1 cellular context compared by ENCODE assay signal in the genomic region with DNA sequence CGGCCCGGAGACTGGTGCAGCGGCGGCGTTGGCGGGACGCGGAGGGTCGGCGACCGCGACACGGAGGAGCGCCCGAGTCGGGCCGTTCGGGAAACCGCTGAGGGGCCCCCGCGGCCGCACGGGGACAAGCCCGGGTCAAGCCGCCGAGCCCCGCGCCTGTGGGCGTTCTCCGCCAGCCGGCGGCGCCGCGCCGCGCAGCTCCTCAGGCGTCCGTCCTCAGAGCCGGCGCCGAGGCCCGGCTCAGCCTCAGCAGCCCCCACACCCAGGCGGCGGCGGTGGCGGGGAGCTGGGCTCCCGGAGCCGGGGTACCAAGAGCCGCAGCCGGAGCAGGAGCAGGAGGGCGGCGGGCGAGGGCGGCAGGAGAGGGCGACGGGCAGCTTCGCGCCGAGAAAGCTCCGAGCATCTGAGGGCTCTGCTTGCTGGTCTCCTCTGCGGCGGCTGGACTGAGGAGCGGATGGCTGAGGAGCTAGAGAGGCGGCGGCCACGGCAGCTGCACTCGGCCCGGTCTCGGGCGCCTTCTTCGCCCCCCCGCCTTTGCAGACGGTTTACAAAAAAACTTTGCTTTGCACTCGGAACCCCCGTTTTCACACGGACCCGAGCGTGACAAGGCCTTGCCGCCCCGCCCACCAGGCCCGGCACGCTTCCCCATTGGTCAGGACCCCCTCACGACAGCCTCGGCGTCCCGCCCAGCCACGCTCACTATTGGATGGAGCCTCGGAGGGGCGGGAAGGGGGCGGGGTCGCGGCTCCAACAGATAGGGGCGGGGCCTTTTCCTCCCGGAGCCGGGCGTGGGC.
TF ChIP-seq lines count a peak whose summit lies in the region.

A gene with protein sequence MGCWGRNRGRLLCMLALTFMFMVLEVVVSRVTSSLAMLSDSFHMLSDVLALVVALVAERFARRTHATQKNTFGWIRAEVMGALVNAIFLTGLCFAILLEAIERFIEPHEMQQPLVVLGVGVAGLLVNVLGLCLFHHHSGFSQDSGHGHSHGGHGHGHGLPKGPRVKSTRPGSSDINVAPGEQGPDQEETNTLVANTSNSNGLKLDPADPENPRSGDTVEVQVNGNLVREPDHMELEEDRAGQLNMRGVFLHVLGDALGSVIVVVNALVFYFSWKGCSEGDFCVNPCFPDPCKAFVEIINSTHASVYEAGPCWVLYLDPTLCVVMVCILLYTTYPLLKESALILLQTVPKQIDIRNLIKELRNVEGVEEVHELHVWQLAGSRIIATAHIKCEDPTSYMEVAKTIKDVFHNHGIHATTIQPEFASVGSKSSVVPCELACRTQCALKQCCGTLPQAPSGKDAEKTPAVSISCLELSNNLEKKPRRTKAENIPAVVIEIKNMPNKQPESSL (minus strand): TSS at position 522 of the 794 bp plus-strand sequence. CDS start 549 bp downstream, outside the sequence.

TF ChIP-seq in HepG2, 621 proteins besides CTCF, POLR2A, EP300 and RAD21 (continued from another document and continues in another):
- TF ChIP-seq, protein P1, sequence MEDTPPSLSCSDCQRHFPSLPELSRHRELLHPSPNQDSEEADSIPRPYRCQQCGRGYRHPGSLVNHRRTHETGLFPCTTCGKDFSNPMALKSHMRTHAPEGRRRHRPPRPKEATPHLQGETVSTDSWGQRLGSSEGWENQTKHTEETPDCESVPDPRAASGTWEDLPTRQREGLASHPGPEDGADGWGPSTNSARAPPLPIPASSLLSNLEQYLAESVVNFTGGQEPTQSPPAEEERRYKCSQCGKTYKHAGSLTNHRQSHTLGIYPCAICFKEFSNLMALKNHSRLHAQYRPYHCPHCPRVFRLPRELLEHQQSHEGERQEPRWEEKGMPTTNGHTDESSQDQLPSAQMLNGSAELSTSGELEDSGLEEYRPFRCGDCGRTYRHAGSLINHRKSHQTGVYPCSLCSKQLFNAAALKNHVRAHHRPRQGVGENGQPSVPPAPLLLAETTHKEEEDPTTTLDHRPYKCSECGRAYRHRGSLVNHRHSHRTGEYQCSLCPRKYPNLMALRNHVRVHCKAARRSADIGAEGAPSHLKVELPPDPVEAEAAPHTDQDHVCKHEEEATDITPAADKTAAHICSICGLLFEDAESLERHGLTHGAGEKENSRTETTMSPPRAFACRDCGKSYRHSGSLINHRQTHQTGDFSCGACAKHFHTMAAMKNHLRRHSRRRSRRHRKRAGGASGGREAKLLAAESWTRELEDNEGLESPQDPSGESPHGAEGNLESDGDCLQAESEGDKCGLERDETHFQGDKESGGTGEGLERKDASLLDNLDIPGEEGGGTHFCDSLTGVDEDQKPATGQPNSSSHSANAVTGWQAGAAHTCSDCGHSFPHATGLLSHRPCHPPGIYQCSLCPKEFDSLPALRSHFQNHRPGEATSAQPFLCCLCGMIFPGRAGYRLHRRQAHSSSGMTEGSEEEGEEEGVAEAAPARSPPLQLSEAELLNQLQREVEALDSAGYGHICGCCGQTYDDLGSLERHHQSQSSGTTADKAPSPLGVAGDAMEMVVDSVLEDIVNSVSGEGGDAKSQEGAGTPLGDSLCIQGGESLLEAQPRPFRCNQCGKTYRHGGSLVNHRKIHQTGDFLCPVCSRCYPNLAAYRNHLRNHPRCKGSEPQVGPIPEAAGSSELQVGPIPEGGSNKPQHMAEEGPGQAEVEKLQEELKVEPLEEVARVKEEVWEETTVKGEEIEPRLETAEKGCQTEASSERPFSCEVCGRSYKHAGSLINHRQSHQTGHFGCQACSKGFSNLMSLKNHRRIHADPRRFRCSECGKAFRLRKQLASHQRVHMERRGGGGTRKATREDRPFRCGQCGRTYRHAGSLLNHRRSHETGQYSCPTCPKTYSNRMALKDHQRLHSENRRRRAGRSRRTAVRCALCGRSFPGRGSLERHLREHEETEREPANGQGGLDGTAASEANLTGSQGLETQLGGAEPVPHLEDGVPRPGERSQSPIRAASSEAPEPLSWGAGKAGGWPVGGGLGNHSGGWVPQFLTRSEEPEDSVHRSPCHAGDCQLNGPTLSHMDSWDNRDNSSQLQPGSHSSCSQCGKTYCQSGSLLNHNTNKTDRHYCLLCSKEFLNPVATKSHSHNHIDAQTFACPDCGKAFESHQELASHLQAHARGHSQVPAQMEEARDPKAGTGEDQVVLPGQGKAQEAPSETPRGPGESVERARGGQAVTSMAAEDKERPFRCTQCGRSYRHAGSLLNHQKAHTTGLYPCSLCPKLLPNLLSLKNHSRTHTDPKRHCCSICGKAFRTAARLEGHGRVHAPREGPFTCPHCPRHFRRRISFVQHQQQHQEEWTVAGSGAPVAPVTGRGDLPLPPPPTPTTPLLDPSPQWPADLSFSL (CRISPR knock-in tag; IDR thresholded peaks at IDR 0.05) = no peak
- TF ChIP-seq KLF16 (CRISPR knock-in tag; IDR thresholded peaks at IDR 0.05) (0 out of 4 replicates have a peak, but pooled peaks of 1 of the 2 experiments have one; percentile 35), ZNF660 (CRISPR knock-in tag; IDR thresholded peaks at IDR 0.05; ENCODE audit: borderline replicate concordance, low read depth) (no peak), HNF4A (CRISPR knock-in tag; IDR thresholded peaks at IDR 0.05) (no peak), CEBPB (IDR thresholded peaks at IDR 0.05; ENCODE audit: borderline replicate concordance, low read depth, low read length) (no peak), ELF4 (CRISPR knock-in tag; IDR thresholded peaks at IDR 0.05; ENCODE audit: borderline replicate concordance) (no peak), NCOA1 (CRISPR knock-in tag; IDR thresholded peaks at IDR 0.05) (no peak), SSRP1 (CRISPR knock-in tag; IDR thresholded peaks at IDR 0.05) (no peak), PITX1 (CRISPR knock-in tag; IDR thresholded peaks at IDR 0.05) (no peak), HNRNPLL (IDR thresholded peaks at IDR 0.05; ENCODE audit: low read depth, low read length, poor library complexity, severe bottlenecking) (no peak), PAX8 (CRISPR knock-in tag; IDR thresholded peaks at IDR 0.05; ENCODE audit: borderline replicate concordance) (0 out of 2 replicates have a peak, but pooled peaks have one; percentile 47), TOE1 (CRISPR knock-in tag; IDR thresholded peaks at IDR 0.05) (no peak), MTF2 (CRISPR knock-in tag; IDR thresholded peaks at IDR 0.05; ENCODE audit: borderline replicate concordance) (no peak), FOXM1 (CRISPR knock-in tag; IDR thresholded peaks at IDR 0.05) (0 out of 2 replicates have a peak, but pooled peaks have one; percentile 32), ZNF274 (CRISPR knock-in tag; IDR thresholded peaks at IDR 0.05) (no peak), ZNF558 (CRISPR knock-in tag; IDR thresholded peaks at IDR 0.05; ENCODE audit: borderline replicate concordance) (peak; percentile 34; the same call in 1 of the 2 replicates), BRD4 (CRISPR knock-in tag; IDR thresholded peaks at IDR 0.05) (0 out of 2 replicates have a peak, but pooled peaks have one; percentile 23), KAT7 (CRISPR knock-in tag; IDR thresholded peaks at IDR 0.05; ENCODE audit: borderline replicate concordance) (no peak), MAFG (CRISPR knock-in tag; IDR thresholded peaks at IDR 0.05) (no peak), ZNF343 (CRISPR knock-in tag; IDR thresholded peaks at IDR 0.05) (no peak; the same call in 1 of the 2 replicates), ZNF75D (CRISPR knock-in tag; IDR thresholded peaks at IDR 0.05; ENCODE audit: borderline replicate concordance) (no peak), ZNF20 (CRISPR knock-in tag; IDR thresholded peaks at IDR 0.05) (no peak), MYC (CRISPR knock-in tag; IDR thresholded peaks at IDR 0.05; ENCODE audit: borderline replicate concordance) (no peak)
- TF ChIP-seq, protein P2, sequence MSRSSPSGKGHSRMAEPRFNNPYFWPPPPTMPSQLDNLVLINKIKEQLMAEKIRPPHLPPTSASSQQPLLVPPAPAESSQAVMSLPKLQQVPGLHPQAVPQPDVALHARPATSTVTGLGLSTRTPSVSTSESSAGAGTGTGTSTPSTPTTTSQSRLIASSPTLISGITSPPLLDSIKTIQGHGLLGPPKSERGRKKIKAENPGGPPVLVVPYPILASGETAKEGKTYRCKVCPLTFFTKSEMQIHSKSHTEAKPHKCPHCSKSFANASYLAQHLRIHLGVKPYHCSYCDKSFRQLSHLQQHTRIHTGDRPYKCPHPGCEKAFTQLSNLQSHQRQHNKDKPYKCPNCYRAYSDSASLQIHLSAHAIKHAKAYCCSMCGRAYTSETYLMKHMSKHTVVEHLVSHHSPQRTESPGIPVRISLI (CRISPR knock-in tag; IDR thresholded peaks at IDR 0.05; ENCODE audit: borderline replicate concordance) = peak; percentile 94
- TF ChIP-seq, protein P3, sequence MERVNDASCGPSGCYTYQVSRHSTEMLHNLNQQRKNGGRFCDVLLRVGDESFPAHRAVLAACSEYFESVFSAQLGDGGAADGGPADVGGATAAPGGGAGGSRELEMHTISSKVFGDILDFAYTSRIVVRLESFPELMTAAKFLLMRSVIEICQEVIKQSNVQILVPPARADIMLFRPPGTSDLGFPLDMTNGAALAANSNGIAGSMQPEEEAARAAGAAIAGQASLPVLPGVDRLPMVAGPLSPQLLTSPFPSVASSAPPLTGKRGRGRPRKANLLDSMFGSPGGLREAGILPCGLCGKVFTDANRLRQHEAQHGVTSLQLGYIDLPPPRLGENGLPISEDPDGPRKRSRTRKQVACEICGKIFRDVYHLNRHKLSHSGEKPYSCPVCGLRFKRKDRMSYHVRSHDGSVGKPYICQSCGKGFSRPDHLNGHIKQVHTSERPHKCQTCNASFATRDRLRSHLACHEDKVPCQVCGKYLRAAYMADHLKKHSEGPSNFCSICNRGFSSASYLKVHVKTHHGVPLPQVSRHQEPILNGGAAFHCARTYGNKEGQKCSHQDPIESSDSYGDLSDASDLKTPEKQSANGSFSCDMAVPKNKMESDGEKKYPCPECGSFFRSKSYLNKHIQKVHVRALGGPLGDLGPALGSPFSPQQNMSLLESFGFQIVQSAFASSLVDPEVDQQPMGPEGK (CRISPR knock-in tag; IDR thresholded peaks at IDR 0.05) = peak; percentile 5; the same call in 1 of the 2 replicates
- TF ChIP-seq, protein P4, sequence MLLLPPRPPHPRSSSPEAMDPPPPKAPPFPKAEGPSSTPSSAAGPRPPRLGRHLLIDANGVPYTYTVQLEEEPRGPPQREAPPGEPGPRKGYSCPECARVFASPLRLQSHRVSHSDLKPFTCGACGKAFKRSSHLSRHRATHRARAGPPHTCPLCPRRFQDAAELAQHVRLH (CRISPR knock-in tag; IDR thresholded peaks at IDR 0.05; ENCODE audit: borderline replicate concordance, low read depth) = no peak
- TF ChIP-seq, protein P5, sequence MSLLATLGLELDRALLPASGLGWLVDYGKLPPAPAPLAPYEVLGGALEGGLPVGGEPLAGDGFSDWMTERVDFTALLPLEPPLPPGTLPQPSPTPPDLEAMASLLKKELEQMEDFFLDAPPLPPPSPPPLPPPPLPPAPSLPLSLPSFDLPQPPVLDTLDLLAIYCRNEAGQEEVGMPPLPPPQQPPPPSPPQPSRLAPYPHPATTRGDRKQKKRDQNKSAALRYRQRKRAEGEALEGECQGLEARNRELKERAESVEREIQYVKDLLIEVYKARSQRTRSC (CRISPR knock-in tag; IDR thresholded peaks at IDR 0.05; ENCODE audit: low read depth) = no peak
- TF ChIP-seq, protein P6, sequence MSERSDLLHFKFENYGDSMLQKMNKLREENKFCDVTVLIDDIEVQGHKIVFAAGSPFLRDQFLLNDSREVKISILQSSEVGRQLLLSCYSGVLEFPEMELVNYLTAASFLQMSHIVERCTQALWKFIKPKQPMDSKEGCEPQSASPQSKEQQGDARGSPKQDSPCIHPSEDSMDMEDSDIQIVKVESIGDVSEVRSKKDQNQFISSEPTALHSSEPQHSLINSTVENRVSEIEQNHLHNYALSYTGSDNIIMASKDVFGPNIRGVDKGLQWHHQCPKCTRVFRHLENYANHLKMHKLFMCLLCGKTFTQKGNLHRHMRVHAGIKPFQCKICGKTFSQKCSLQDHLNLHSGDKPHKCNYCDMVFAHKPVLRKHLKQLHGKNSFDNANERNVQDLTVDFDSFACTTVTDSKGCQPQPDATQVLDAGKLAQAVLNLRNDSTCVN (CRISPR knock-in tag; IDR thresholded peaks at IDR 0.05; ENCODE audit: borderline replicate concordance) = no peak
- TF ChIP-seq, protein P7, sequence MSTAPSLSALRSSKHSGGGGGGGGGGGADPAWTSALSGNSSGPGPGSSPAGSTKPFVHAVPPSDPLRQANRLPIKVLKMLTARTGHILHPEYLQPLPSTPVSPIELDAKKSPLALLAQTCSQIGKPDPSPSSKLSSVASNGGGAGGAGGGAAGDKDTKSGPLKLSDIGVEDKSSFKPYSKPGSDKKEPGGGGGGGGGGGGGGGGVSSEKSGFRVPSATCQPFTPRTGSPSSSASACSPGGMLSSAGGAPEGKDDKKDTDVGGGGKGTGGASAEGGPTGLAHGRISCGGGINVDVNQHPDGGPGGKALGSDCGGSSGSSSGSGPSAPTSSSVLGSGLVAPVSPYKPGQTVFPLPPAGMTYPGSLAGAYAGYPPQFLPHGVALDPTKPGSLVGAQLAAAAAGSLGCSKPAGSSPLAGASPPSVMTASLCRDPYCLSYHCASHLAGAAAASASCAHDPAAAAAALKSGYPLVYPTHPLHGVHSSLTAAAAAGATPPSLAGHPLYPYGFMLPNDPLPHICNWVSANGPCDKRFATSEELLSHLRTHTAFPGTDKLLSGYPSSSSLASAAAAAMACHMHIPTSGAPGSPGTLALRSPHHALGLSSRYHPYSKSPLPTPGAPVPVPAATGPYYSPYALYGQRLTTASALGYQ (CRISPR knock-in tag; IDR thresholded peaks at IDR 0.05) = no peak
- TF ChIP-seq, protein P8, sequence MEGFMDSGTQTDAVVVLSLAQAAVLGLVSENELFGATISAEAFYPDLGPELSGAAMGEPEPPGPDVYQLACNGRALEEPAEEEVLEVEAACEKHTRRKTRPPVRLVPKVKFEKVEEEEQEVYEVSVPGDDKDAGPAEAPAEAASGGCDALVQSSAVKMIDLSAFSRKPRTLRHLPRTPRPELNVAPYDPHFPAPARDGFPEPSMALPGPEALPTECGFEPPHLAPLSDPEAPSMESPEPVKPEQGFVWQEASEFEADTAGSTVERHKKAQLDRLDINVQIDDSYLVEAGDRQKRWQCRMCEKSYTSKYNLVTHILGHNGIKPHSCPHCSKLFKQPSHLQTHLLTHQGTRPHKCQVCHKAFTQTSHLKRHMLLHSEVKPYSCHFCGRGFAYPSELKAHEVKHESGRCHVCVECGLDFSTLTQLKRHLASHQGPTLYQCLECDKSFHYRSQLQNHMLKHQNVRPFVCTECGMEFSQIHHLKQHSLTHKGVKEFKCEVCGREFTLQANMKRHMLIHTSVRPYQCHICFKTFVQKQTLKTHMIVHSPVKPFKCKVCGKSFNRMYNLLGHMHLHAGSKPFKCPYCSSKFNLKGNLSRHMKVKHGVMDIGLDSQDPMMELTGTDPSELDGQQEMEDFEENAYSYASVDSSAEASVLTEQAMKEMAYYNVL (CRISPR knock-in tag; IDR thresholded peaks at IDR 0.05; ENCODE audit: borderline replicate concordance) = no peak
- TF ChIP-seq, protein P9, sequence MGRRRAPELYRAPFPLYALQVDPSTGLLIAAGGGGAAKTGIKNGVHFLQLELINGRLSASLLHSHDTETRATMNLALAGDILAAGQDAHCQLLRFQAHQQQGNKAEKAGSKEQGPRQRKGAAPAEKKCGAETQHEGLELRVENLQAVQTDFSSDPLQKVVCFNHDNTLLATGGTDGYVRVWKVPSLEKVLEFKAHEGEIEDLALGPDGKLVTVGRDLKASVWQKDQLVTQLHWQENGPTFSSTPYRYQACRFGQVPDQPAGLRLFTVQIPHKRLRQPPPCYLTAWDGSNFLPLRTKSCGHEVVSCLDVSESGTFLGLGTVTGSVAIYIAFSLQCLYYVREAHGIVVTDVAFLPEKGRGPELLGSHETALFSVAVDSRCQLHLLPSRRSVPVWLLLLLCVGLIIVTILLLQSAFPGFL (CRISPR knock-in tag; IDR thresholded peaks at IDR 0.05) = no peak
- TF ChIP-seq, protein P10, sequence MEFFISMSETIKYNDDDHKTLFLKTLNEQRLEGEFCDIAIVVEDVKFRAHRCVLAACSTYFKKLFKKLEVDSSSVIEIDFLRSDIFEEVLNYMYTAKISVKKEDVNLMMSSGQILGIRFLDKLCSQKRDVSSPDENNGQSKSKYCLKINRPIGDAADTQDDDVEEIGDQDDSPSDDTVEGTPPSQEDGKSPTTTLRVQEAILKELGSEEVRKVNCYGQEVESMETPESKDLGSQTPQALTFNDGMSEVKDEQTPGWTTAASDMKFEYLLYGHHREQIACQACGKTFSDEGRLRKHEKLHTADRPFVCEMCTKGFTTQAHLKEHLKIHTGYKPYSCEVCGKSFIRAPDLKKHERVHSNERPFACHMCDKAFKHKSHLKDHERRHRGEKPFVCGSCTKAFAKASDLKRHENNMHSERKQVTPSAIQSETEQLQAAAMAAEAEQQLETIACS (CRISPR knock-in tag; IDR thresholded peaks at IDR 0.05) = no peak
